ENCODE assay signal across 2 cellular contexts in genomic region chr6:3898270-3898994, GRCh38.
A peak's percentile ranks its signal among the peaks of the same experiment; 100 is the strongest.
TF ChIP-seq lines count a peak whose summit lies in the region.

No MANE protein-coding gene starts in this region.

TF ChIP-seq in HEK293, 187 proteins besides CTCF, POLR2A, EP300 and RAD21 (continues in another document):
- no peak for TF ChIP-seq ZNF133 (tag by site-specific recombination; IDR thresholded peaks at IDR 0.05)
- TF ChIP-seq ZEB2 (tag by site-specific recombination; IDR thresholded peaks at IDR 0.05): peak; percentile 61
- no peak for TF ChIP-seq ZNF677 (tag by site-specific recombination; IDR thresholded peaks at IDR 0.05)
- TF ChIP-seq ZNF280C (tag by site-specific recombination; IDR thresholded peaks at IDR 0.05): no peak
- TF ChIP-seq ZNF174 (tag by site-specific recombination; IDR thresholded peaks at IDR 0.05): no peak
- TF ChIP-seq ZNF510 (tag by site-specific recombination; IDR thresholded peaks at IDR 0.05; ENCODE audit: insufficient replicate concordance): no peak
- no peak for TF ChIP-seq REPIN1 (tag by site-specific recombination; IDR thresholded peaks at IDR 0.05; ENCODE audit: low read depth)
- TF ChIP-seq WT1 (tag by site-specific recombination; IDR thresholded peaks at IDR 0.05): no peak
- 0 out of 2 replicates have a peak, but pooled peaks have one; percentile 48 for TF ChIP-seq ZFP69B (tag by site-specific recombination; IDR thresholded peaks at IDR 0.05)
- TF ChIP-seq IKZF3 (tag by site-specific recombination; IDR thresholded peaks at IDR 0.05): no peak
- TF ChIP-seq ZNF19 (tag by site-specific recombination; IDR thresholded peaks at IDR 0.05; ENCODE audit: low read depth): no peak
- peak; percentile 58 for TF ChIP-seq SP7 (tag by site-specific recombination; IDR thresholded peaks at IDR 0.05)
- no peak for TF ChIP-seq GLIS2 (tag by site-specific recombination; IDR thresholded peaks at IDR 0.05)
- TF ChIP-seq ZNF585B (tag by site-specific recombination; IDR thresholded peaks at IDR 0.05): no peak
- TF ChIP-seq ZBTB17 (tag by site-specific recombination; IDR thresholded peaks at IDR 0.05): no peak
- peak; percentile 36; the same call in 1 of the 2 replicates for TF ChIP-seq TSHZ1 (tag by site-specific recombination; IDR thresholded peaks at IDR 0.05; ENCODE audit: borderline replicate concordance)
- TF ChIP-seq INSM2 (tag by site-specific recombination; IDR thresholded peaks at IDR 0.05): peak; percentile 75; the same call in 1 of the 2 replicates
- TF ChIP-seq SCRT2 (tag by site-specific recombination; IDR thresholded peaks at IDR 0.05): peak; percentile 46
- TF ChIP-seq ZNF660 (tag by site-specific recombination; IDR thresholded peaks at IDR 0.05): no peak
- no peak for TF ChIP-seq ZSCAN30 (tag by site-specific recombination; IDR thresholded peaks at IDR 0.05)
- no peak for TF ChIP-seq ZNF214 (tag by site-specific recombination; IDR thresholded peaks at IDR 0.05; ENCODE audit: borderline replicate concordance)
- no peak for TF ChIP-seq ZNF274 (IDR thresholded peaks at IDR 0.05; ENCODE audit: low read length)
- no peak for TF ChIP-seq ZNF274 (tag by site-specific recombination; IDR thresholded peaks at IDR 0.05; ENCODE audit: borderline replicate concordance)
- TF ChIP-seq ZNF596 (tag by site-specific recombination; IDR thresholded peaks at IDR 0.05): no peak

TF ChIP-seq in K562, 482 proteins besides CTCF, POLR2A, EP300 and RAD21 (continued from another document and continues in another):
- TF ChIP-seq ZBTB33 (CRISPR knock-in tag; IDR thresholded peaks at IDR 0.05) (peak; percentile 64), HOMEZ (CRISPR knock-in tag; IDR thresholded peaks at IDR 0.05) (no peak), ESRRB (CRISPR knock-in tag; IDR thresholded peaks at IDR 0.05; ENCODE audit: borderline replicate concordance) (no peak), CHD2 (IDR thresholded peaks at IDR 0.05; ENCODE audit: low read depth, low read length) (peak; percentile 49; the same call in 1 of the 2 replicates), DMBX1 (CRISPR knock-in tag; IDR thresholded peaks at IDR 0.05; ENCODE audit: borderline replicate concordance) (no peak), CXXC5 (CRISPR knock-in tag; IDR thresholded peaks at IDR 0.05) (no peak), EGR1 (conservative IDR thresholded peaks at IDR 0.05) (no peak), E2F6 (IDR thresholded peaks at IDR 0.05; ENCODE audit: borderline replicate concordance in 1 of 2, extremely low read depth in 1 of 2, insufficient read depth in 1 of 2, insufficient read length in 1 of 2, low read depth in 1 of 2, low read length in 1 of 2, poor library complexity in 1 of 2, severe bottlenecking in 1 of 2) (peak in 1 of 2 experiments; percentile 14), TEAD4 (IDR thresholded peaks at IDR 0.05; ENCODE audit: low read length) (no peak), TEAD4 (CRISPR knock-in tag; IDR thresholded peaks at IDR 0.05; ENCODE audit: borderline replicate concordance) (no peak), NR2F6 (CRISPR knock-in tag; IDR thresholded peaks at IDR 0.05) (no peak), HSF4 (CRISPR knock-in tag; IDR thresholded peaks at IDR 0.05; ENCODE audit: borderline replicate concordance) (no peak), THRA (IDR thresholded peaks at IDR 0.05) (no peak), CBX3 (IDR thresholded peaks at IDR 0.05; ENCODE audit: borderline replicate concordance in 1 of 2, low read length in 2 of 2) (no peak), NR3C1 (CRISPR knock-in tag; IDR thresholded peaks at IDR 0.05) (0 out of 2 replicates have a peak, but pooled peaks have one; percentile 35), SUPT5H (IDR thresholded peaks at IDR 0.05) (no peak), CEBPG (CRISPR knock-in tag; IDR thresholded peaks at IDR 0.05) (no peak), CEBPG (tag; conservative IDR thresholded peaks at IDR 0.05 in 1 of 2, IDR thresholded peaks at IDR 0.05 in 1 of 2) (no peak), ILF3 (IDR thresholded peaks at IDR 0.05; ENCODE audit: borderline replicate concordance) (no peak), BHLHE40 (IDR thresholded peaks at IDR 0.05; ENCODE audit: low read length) (no peak), MEIS2 (IDR thresholded peaks at IDR 0.05; ENCODE audit: partially characterized antibody) (peak; percentile 7), POLR3G (IDR thresholded peaks at IDR 0.05; ENCODE audit: extremely low read depth, insufficient read length, insufficient replicate concordance) (no peak), CHD7 (IDR thresholded peaks at IDR 0.05; ENCODE audit: low read depth, low read length) (no peak), HMGXB4 (CRISPR knock-in tag; IDR thresholded peaks at IDR 0.05) (no peak), POU5F1 (IDR thresholded peaks at IDR 0.05; ENCODE audit: borderline replicate concordance, low read depth, low read length, partially characterized antibody) (no peak), HCFC1 (IDR thresholded peaks at IDR 0.05; ENCODE audit: low read depth, low read length) (no peak), KLF13 (tag; IDR thresholded peaks at IDR 0.05; ENCODE audit: borderline replicate concordance, low read depth) (no peak), NFE2 (IDR thresholded peaks at IDR 0.05; ENCODE audit: low read depth) (no peak), NFXL1 (CRISPR knock-in tag; IDR thresholded peaks at IDR 0.05) (no peak), ATF4 (CRISPR knock-in tag; IDR thresholded peaks at IDR 0.05) (no peak), CBFB (CRISPR knock-in tag; IDR thresholded peaks at IDR 0.05) (no peak)
